Comparison of ENCODE assay signal across 9 cellular contexts in the genomic region with DNA sequence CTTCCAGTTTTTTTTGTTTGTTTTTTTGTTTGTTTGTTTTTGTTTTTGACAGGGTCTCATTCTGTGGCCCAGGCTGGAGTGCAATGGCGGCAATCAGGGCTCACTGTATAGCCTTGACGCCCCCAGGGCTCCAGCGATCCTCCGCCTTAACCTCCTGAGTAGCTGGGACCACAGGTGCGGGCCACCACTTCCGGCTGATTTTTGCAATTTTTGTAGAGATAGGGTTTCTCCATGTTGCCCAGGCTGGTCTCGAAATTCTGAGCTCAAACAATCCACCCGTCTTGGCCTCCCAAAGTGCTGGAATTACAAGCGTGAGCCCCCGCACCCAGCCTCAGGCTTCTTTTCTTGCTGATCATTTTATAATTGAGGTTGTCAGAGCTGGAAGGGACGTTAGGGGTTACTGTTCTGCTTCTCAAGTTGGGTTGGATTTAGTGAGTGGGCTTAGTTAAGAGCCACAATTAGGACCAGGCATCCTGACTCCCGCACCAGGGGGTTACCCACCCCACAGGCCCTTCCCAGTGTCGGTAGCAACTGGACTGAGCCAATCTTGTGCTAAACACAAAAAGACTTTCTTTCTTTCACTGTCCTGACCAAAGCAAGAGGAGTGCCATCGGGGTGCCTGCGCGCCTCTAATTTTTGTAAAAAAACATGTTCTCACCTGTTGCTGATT. TPM values are rescaled to one million over a fixed set of nuclear protein-coding genes. Genes with fewer than 3 reads are reported as not detected.
DNase-seq lines count a peak whose midpoint lies in the region; ATAC-seq, FAIRE-seq and TF ChIP-seq lines count a peak whose summit lies in the region.
"Had no signal": no experiment of that assay in that cellular context is flagged by ENCODE, and none has a peak within 500 bp of the region (broad histone marks: within the 10 kb centered on the region; RNA-seq: fewer than 3 reads in every experiment).

No MANE protein-coding gene starts in this region.

- H3K4me1 ChIP-seq in K562 (replicated peaks in 1 of 2; ENCODE audit: control insufficient read depth in 2 of 2, insufficient read depth in 2 of 2, low read length in 2 of 2) (peaks cover 12 to 19% of the 10 kb centered on the region in 2 experiments), prostate gland (replicated peaks) (no peaks in the 10 kb centered on the region)

- H3K36me3 ChIP-seq in K562 (ENCODE audit: control insufficient read depth, insufficient read depth, low read length) (no peaks in the 10 kb centered on the region), prostate gland (no peaks in the 10 kb centered on the region)

- peaks cover 96% of the 10 kb centered on the region for H3K27me3 Mint-ChIP-seq in nephron (ENCODE audit: low read depth)

- H3K9me1 ChIP-seq in K562 (ENCODE audit: control insufficient read depth, insufficient read depth, low read length) = no peaks in the 10 kb centered on the region

- intact Hi-C loops in K562 (cut with micrococcal nuclease) = loop anchor here (2.0 to 10.0 kb wide), 5 partner anchors 50 to 1047 kb away; a partner anchor contains a TSS
- intact Hi-C loops in prostate gland (cut with DNase I) = no loop called here
- intact Hi-C loops in lower leg skin (cut with DNase I; ENCODE audit: low total_unique reads) = no loop called here
- intact Hi-C loops in dorsolateral prefrontal cortex (cut with DNase I) = no loop called here

- CTCF ChIA-PET in K562 (lab: Yijun Ruan, JAX; ENCODE audit: low intra/inter-chr PET ratio) = interaction anchor here (0.6 kb wide), 1 partner anchor 145 kb away, joined by 3 read pairs; no protein-coding TSS in a partner anchor

- DNase-seq in K562 (ENCODE audit: extremely low read depth in 1 of 4, low spot score in 3 of 4) = peak; percentile 47 to 67 (median 58)
- no peak for DNase-seq in prostate gland (ENCODE audit: low spot score)
- DNase-seq in lower leg skin (ENCODE audit: low spot score in 2 of 2) = no peak
- DNase-seq in NCI-H1092 treated with DMSO at 0.1 percent for 48 hours (lab: John Stamatoyannopoulos, UW) = no peak
- no peak for DNase-seq in dorsolateral prefrontal cortex

- H3K9me3 ChIP-seq in K562 (replicated peaks; ENCODE audit: control insufficient read depth, insufficient read depth, low read depth, low read length) (peaks cover 5% of the 10 kb centered on the region; the same call in 1 of the 2 replicates), prostate gland (no peaks in the 10 kb centered on the region)

- peaks cover 37% of the 10 kb centered on the region for H3K4me1 Mint-ChIP-seq in nephron

- H3K79me2 ChIP-seq in K562 (ENCODE audit: control insufficient read depth, insufficient read depth, low read length) = peaks cover 2% of the 10 kb centered on the region; the same call in 1 of the 3 replicates

- H3K27ac Mint-ChIP-seq in nephron = no peak overlapping the region

- 0 out of 2 replicates have a peak, but pooled peaks have one; percentile 12 for TF ChIP-seq EP300 in K562 (IDR thresholded peaks at IDR 0.05; ENCODE audit: low read length)

- H3K9ac ChIP-seq in K562 (ENCODE audit: insufficient read depth in 1 of 2, low read depth in 2 of 2, low read length in 2 of 2) = peak overlapping the region; percentile 70 to 91

- peak overlapping the region; percentile 53 to 77 (median 75) for H3K4me3 Mint-ChIP-seq in nephron

- ATAC-seq in HG03439 (IDR thresholded peaks at IDR 0.05; ENCODE audit: unreplicated experiment) (peak; percentile 20), K562 (peak; percentile 74)

- peak overlapping the region; percentile 86 for H3K4me2 ChIP-seq in K562 (ENCODE audit: insufficient read depth, low read length)

- H3K27ac ChIP-seq in K562 (ENCODE audit: extremely low read depth, low read depth, low read length) (peak overlapping the region; percentile 74), prostate gland (no peak overlapping the region), dorsolateral prefrontal cortex (no peak overlapping the region)

- no peak for TF ChIP-seq RAD21 in K562 (CRISPR knock-in tag; conservative IDR thresholded peaks at IDR 0.05 in 1 of 2, IDR thresholded peaks at IDR 0.05 in 1 of 2)

- peak overlapping the region; percentile 96 for H2AFZ ChIP-seq in K562 (ENCODE audit: low read depth, low read length)

- peak; percentile 6 for TF ChIP-seq POLR2A in GM19099 (IDR thresholded peaks at IDR 0.05; ENCODE audit: extremely low read depth, insufficient read length, low read depth)
- no peak; the same call in 1 of the 2 replicates for TF ChIP-seq POLR2A in K562 (conservative IDR thresholded peaks at IDR 0.05)
- TF ChIP-seq POLR2A in prostate gland (IDR thresholded peaks at IDR 0.05) = no peak
- no peak for TF ChIP-seq POLR2A in lower leg skin (IDR thresholded peaks at IDR 0.05)

- no peaks in the 10 kb centered on the region for H4K20me1 ChIP-seq in K562 (replicated peaks; ENCODE audit: control insufficient read depth, insufficient read depth, low read length)

- TF ChIP-seq CTCF in K562 (IDR thresholded peaks at IDR 0.05 in 2 of 3, conservative IDR thresholded peaks at IDR 0.05 in 1 of 3; ENCODE audit: insufficient read depth in 2 of 3, low read depth in 1 of 3, low read length in 3 of 3) (no peak), nephron (IDR thresholded peaks at IDR 0.05; ENCODE audit: unreplicated experiment in 3 of 3) (no peak), prostate gland (IDR thresholded peaks at IDR 0.05) (no peak), lower leg skin (IDR thresholded peaks at IDR 0.05) (no peak), dorsolateral prefrontal cortex (IDR thresholded peaks at IDR 0.05 in 54 of 56, conservative IDR thresholded peaks at IDR 0.05 in 2 of 56; ENCODE audit: low read depth in 1 of 56, partially characterized antibody in 56 of 56) (no peak)

- H3K9me3 Mint-ChIP-seq in nephron = peaks cover 16% of the 10 kb centered on the region

- no peaks in the 10 kb centered on the region for H3K27me3 ChIP-seq in K562 (ENCODE audit: control insufficient read depth in 2 of 2, insufficient read depth in 2 of 2, low read length in 2 of 2)
- H3K27me3 ChIP-seq in prostate gland (replicated peaks; ENCODE audit: insufficient read depth) = peaks cover 34% of the 10 kb centered on the region
- peaks cover 17 to 98% (median 93%) of the 10 kb centered on the region in 45 donors for H3K27me3 ChIP-seq in dorsolateral prefrontal cortex

- POLR2A ChIA-PET in K562 (lab: Yijun Ruan, JAX) = interaction anchor here (0.6 to 2.3 kb wide), 18 partner anchors 9 to 397 kb away, joined by 3 to 19 read pairs (median 3); partner anchors contain the start of gene ZKSCAN8

- peak; percentile 62 for FAIRE-seq in K562 (lab: Jason Lieb, UNC)
- FAIRE-seq: TTC549 had no signal

- TSS peak; percentile 34 for BruUV-seq in K562 (replicated peaks; lab: Mats Ljungman, UMichigan)

- WGBS in K562 (ENCODE audit: insufficient coverage, low coverage, missing lambda C conversion rate) = under 1% methylated on average over 16 of the region's 16 CpGs
- 22% methylated on average over 16 of the region's 16 CpGs for WGBS in prostate gland
- 13 to 15% methylated on average over 16 of the region's 16 CpGs for WGBS in lower leg skin, 2 donors

- H3K36me3 Mint-ChIP-seq in nephron (ENCODE audit: low read depth) = peaks cover 4% of the 10 kb centered on the region

- H3K4me3 ChIP-seq in K562 (peak overlapping the region; percentile 48), prostate gland (no peak overlapping the region), lower leg skin (ENCODE audit: low read depth, poor library complexity, severe bottlenecking) (no peak overlapping the region), dorsolateral prefrontal cortex (peak overlapping the region in 18 of 59 donors; percentile 8 to 42 (median 32))

- in situ Hi-C loops in K562 (cut with MboI) = no loop called here

RNA-seq across cellular contexts. Expression of gene ZSCAN9, which starts 13.1 kb away (rescaled TPM):
- total RNA-seq in K562 (2011; cell fraction: chromatin; rRNA removed; ENCODE audit: low replicate concordance) = 65.9 and 101 TPM in 2 replicates
- total RNA-seq in K562 (2011; cell fraction: nucleolus; rRNA removed) = 43.7 and 45.8 TPM in 2 replicates
- total RNA-seq in K562 (2011; cell fraction: nucleoplasm; rRNA removed) = 68.6 and 101 TPM in 2 replicates
- total RNA-seq in K562 (2014; rRNA removed) (18.4 and 19.0 TPM in 2 replicates), K562 (2014; rRNA removed; fragmentation: Illumina TruSeq; extraction: Trizol) (31.4 and 37.4 TPM in 2 replicates), K562 (2015; rRNA removed; fragmentation: Illumina TruSeq; extraction: Trizol) (26.0 and 28.7 TPM in 2 replicates), K562 (2021) (19.0 and 22.3 TPM in 2 replicates), prostate gland (10 to 100 TPM; 16.7 to 17.3 TPM), lower leg skin (1 to 10 TPM; 2.3 to 9.4 (median 4.3) TPM), dorsolateral prefrontal cortex (10 to 100 TPM in 85 of 120 experiments, 1 to 10 TPM in 35; 6.4 to 20.1 (median 11.0) TPM)
- polyA plus RNA-seq in K562 (2011; rRNA removed) (48.9 and 59.9 TPM in 2 replicates), K562 (2014; fragmentation: Illumina TruSeq; extraction: Trizol) (31.8 and 32.5 TPM in 2 replicates), K562 (2014; fragmentation: Nextera tagmentation; extraction: Ambion mirVana) (10 to 100 TPM; 18.8 to 20.0 TPM), K562 (2014; rRNA removed) (30.4 and 35.2 TPM in 2 replicates)
- 16.3 and 40.6 TPM in 2 replicates for polyA plus RNA-seq in K562 (2011; cell fraction: cytosol; rRNA removed)
- 55.3 and 65.2 TPM in 2 replicates for polyA plus RNA-seq in K562 (2011; cell fraction: nucleus; rRNA removed)
- 15.5 and 25.6 TPM in 2 replicates for polyA plus RNA-seq in K562 (2012)
- 49.6 and 64.4 TPM in 2 replicates for polyA minus RNA-seq in K562 (2011; rRNA and poly(A)+ RNA removed)
- polyA minus RNA-seq in K562 (2011; cell fraction: cytosol; rRNA and poly(A)+ RNA removed) = 10.6 and 10.9 TPM in 2 replicates
- polyA minus RNA-seq in K562 (2011; cell fraction: nucleus; rRNA and poly(A)+ RNA removed) = 28.3 and 55.3 TPM in 2 replicates

RNA-seq across cellular contexts. Expression of gene ZKSCAN4, which starts 40.1 kb away (rescaled TPM):
- total RNA-seq in K562 (2011; cell fraction: chromatin; rRNA removed; ENCODE audit: low replicate concordance) = 4.0 and 6.2 TPM in 2 replicates
- 4.7 and 5.1 TPM in 2 replicates for total RNA-seq in K562 (2011; cell fraction: nucleolus; rRNA removed)
- 3.3 and 4.5 TPM in 2 replicates for total RNA-seq in K562 (2011; cell fraction: nucleoplasm; rRNA removed)
- total RNA-seq in K562 (2014; rRNA removed) = 3.8 and 4.7 TPM in 2 replicates
- total RNA-seq in K562 (2014; rRNA removed; fragmentation: Illumina TruSeq; extraction: Trizol) = 5.0 and 5.9 TPM in 2 replicates
- total RNA-seq in K562 (2015; rRNA removed; fragmentation: Illumina TruSeq; extraction: Trizol) = 5.3 and 6.4 TPM in 2 replicates
- 4.2 and 5.1 TPM in 2 replicates for total RNA-seq in K562 (2021)
- polyA plus RNA-seq in K562 (2011; rRNA removed) = 4.6 and 5.3 TPM in 2 replicates
- 1.4 and 2.2 TPM in 2 replicates for polyA plus RNA-seq in K562 (2011; cell fraction: cytosol; rRNA removed)
- 4.4 and 4.9 TPM in 2 replicates for polyA plus RNA-seq in K562 (2011; cell fraction: nucleus; rRNA removed)
- polyA plus RNA-seq in K562 (2012) = 3.3 and 3.6 TPM in 2 replicates
- polyA plus RNA-seq in K562 (2014; fragmentation: Illumina TruSeq; extraction: Trizol) = 4.9 and 5.0 TPM in 2 replicates
- 1 to 10 TPM; 1.2 to 1.6 TPM for polyA plus RNA-seq in K562 (2014; fragmentation: Nextera tagmentation; extraction: Ambion mirVana)
- 4.1 and 4.7 TPM in 2 replicates for polyA plus RNA-seq in K562 (2014; rRNA removed)
- 5.1 and 8.8 TPM in 2 replicates for polyA minus RNA-seq in K562 (2011; rRNA and poly(A)+ RNA removed)
- polyA minus RNA-seq in K562 (2011; cell fraction: cytosol; rRNA and poly(A)+ RNA removed) = 2.2 and 2.8 TPM in 2 replicates
- polyA minus RNA-seq in K562 (2011; cell fraction: nucleus; rRNA and poly(A)+ RNA removed) = 3.0 and 4.8 TPM in 2 replicates
- 1 to 10 TPM; 2.7 to 5.8 TPM for total RNA-seq in prostate gland
- 1 to 10 TPM; 4.4 to 6.4 (median 5.9) TPM for total RNA-seq in lower leg skin
- total RNA-seq in dorsolateral prefrontal cortex = 1 to 10 TPM; 3.5 to 8.7 (median 6.2) TPM

RNA-seq across cellular contexts. Expression of gene NKAPL, which starts 47.1 kb away (rescaled TPM):
- total RNA-seq in K562 (2011; cell fraction: chromatin; rRNA removed; ENCODE audit: low replicate concordance) = not detected in 2 replicates
- total RNA-seq in K562 (2011; cell fraction: nucleolus; rRNA removed) = not detected in 2 replicates
- not detected in 2 replicates for total RNA-seq in K562 (2011; cell fraction: nucleoplasm; rRNA removed)
- total RNA-seq in K562 (2014; rRNA removed) (not detected in 2 replicates), K562 (2014; rRNA removed; fragmentation: Illumina TruSeq; extraction: Trizol) (not detected in 2 replicates), K562 (2015; rRNA removed; fragmentation: Illumina TruSeq; extraction: Trizol) (not detected in 2 replicates), K562 (2021) (not detected in 2 replicates), prostate gland (1 to 10 TPM in 1 of 2 donors, under 1 TPM in 1; 0.14 to 3.9 TPM), lower leg skin (1 to 10 TPM in 1 of 4 donors, under 1 TPM in 2, not detected in 1; 0.42 to 1.1 (median 0.75) TPM), dorsolateral prefrontal cortex (1 to 10 TPM; 1.2 to 6.0 (median 3.0) TPM)
- polyA plus RNA-seq in K562 (2011; rRNA removed) (not detected in 2 replicates), K562 (2014; fragmentation: Illumina TruSeq; extraction: Trizol) (not detected in 2 replicates), K562 (2014; fragmentation: Nextera tagmentation; extraction: Ambion mirVana) (not detected), K562 (2014; rRNA removed) (not detected in 2 replicates)
- polyA plus RNA-seq in K562 (2011; cell fraction: cytosol; rRNA removed) = not detected in 2 replicates
- not detected in 2 replicates for polyA plus RNA-seq in K562 (2011; cell fraction: nucleus; rRNA removed)
- polyA plus RNA-seq in K562 (2012) = 0.06 TPM in 1 of 2 replicates, not detected in the other
- not detected in 2 replicates for polyA minus RNA-seq in K562 (2011; rRNA and poly(A)+ RNA removed)
- not detected in 2 replicates for polyA minus RNA-seq in K562 (2011; cell fraction: cytosol; rRNA and poly(A)+ RNA removed)
- not detected in 2 replicates for polyA minus RNA-seq in K562 (2011; cell fraction: nucleus; rRNA and poly(A)+ RNA removed)

RNA-seq across cellular contexts. Expression of gene ZSCAN26, which starts 55.0 kb away (rescaled TPM):
- total RNA-seq in K562 (2011; cell fraction: chromatin; rRNA removed; ENCODE audit: low replicate concordance) = 33.0 and 48.0 TPM in 2 replicates
- total RNA-seq in K562 (2011; cell fraction: nucleolus; rRNA removed) = 7.7 and 9.1 TPM in 2 replicates
- 11.8 and 13.1 TPM in 2 replicates for total RNA-seq in K562 (2011; cell fraction: nucleoplasm; rRNA removed)
- total RNA-seq in K562 (2014; rRNA removed) (5.4 and 5.9 TPM in 2 replicates), K562 (2014; rRNA removed; fragmentation: Illumina TruSeq; extraction: Trizol) (10.5 and 10.7 TPM in 2 replicates), K562 (2015; rRNA removed; fragmentation: Illumina TruSeq; extraction: Trizol) (10.7 and 11.0 TPM in 2 replicates), K562 (2021) (6.1 and 6.9 TPM in 2 replicates), prostate gland (10 to 100 TPM; 25.0 to 30.7 TPM), lower leg skin (10 to 100 TPM in 2 of 4 donors, 1 to 10 TPM in 2; 8.3 to 20.7 (median 11.0) TPM), dorsolateral prefrontal cortex (10 to 100 TPM; 22.8 to 52.6 (median 35.5) TPM)
- polyA plus RNA-seq in K562 (2011; rRNA removed) (14.2 and 14.6 TPM in 2 replicates), K562 (2014; fragmentation: Illumina TruSeq; extraction: Trizol) (12.2 and 12.4 TPM in 2 replicates), K562 (2014; fragmentation: Nextera tagmentation; extraction: Ambion mirVana) (10 to 100 TPM in 1 of 2 experiments, 1 to 10 TPM in 1; 7.3 to 12.8 TPM), K562 (2014; rRNA removed) (6.4 and 8.4 TPM in 2 replicates)
- polyA plus RNA-seq in K562 (2011; cell fraction: cytosol; rRNA removed) = 2.7 and 6.0 TPM in 2 replicates
- 25.1 and 33.9 TPM in 2 replicates for polyA plus RNA-seq in K562 (2011; cell fraction: nucleus; rRNA removed)
- polyA plus RNA-seq in K562 (2012) = 7.0 and 10.4 TPM in 2 replicates
- polyA minus RNA-seq in K562 (2011; rRNA and poly(A)+ RNA removed) = 19.5 and 25.0 TPM in 2 replicates
- 2.3 and 3.2 TPM in 2 replicates for polyA minus RNA-seq in K562 (2011; cell fraction: cytosol; rRNA and poly(A)+ RNA removed)
- 7.3 and 16.6 TPM in 2 replicates for polyA minus RNA-seq in K562 (2011; cell fraction: nucleus; rRNA and poly(A)+ RNA removed)

Comparison
In these comparisons a context has a peak if more than half of its experiments do, and no peak if none do; other contexts are left out.
1. DNase-seq: peak in K562 (4 of 4); none in prostate gland (single experiment), lower leg skin (0 of 2), NCI-H1092 treated with DMSO at 0.1 percent for 48 hours (single experiment) and dorsolateral prefrontal cortex (0 of 10).